1 cellular context compared by ENCODE assay signal in genomic region chr3:45034612-45035252, GRCh38.
TF ChIP-seq lines count a peak whose summit lies in the region.

No MANE protein-coding gene starts in this region.

TF ChIP-seq in SK-N-SH, 30 proteins besides CTCF, POLR2A, EP300 and RAD21 (continued from another document):
- no peak for TF ChIP-seq PBX3 (IDR thresholded peaks at IDR 0.05)
- no peak for TF ChIP-seq FOSL2 (IDR thresholded peaks at IDR 0.05; ENCODE audit: borderline replicate concordance, low read depth)
- TF ChIP-seq CHD2 (IDR thresholded peaks at IDR 0.05; ENCODE audit: low read length, partially characterized antibody): no peak
- TF ChIP-seq RXRA (IDR thresholded peaks at IDR 0.05; ENCODE audit: borderline replicate concordance, low read depth): no peak
